ENCODE assay signal across 9 cellular contexts in the genomic region with DNA sequence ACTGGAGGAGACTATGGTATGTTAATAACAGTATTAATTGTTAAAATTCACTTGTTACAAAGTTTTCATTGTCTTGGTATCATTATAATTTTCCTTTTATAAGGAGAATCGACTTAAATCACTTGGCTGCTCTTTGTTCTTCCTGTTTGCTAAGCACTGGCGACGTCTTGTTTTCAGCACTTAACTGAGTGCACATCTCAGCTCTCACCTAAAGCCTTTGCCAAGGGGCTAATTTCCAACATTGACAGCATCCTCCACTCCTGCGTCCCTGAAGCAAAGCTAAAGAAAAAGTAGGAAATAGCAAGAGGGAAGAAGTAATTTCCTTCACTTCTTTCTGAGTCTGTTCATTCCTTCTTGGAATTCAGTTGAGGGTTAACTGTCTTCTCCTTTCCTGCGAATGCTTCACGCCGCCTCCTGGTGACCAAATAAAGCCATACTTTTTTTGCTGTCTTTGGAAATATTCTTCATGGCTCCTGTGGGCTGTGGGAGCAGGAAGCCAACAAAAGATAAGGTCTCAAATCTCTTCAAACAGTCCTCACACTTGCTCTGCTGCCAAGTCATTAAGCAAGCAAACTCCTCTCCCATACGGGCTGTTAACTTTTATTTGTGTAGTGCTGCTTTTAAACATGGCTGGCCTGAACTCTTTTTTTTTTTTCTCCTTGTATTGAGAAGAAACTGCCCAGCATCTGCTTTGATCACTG.
DNase-seq lines count a peak whose midpoint lies in the region; ATAC-seq and TF ChIP-seq lines count a peak whose summit lies in the region.
"Had no signal": no experiment of that assay in that cellular context is flagged by ENCODE, and none has a peak within 500 bp of the region (broad histone marks: within the 10 kb centered on the region; RNA-seq: fewer than 3 reads in every experiment).

No MANE protein-coding gene starts in this region.

- H3K36me3 Mint-ChIP-seq in type B pancreatic cell: no peaks in the 10 kb centered on the region

- intact Hi-C loops in right lobe of liver (cut with DNase I): no loop called here

- no peaks in the 10 kb centered on the region for H3K9me3 ChIP-seq in right lobe of liver

- no peak overlapping the region for H3K4me3 ChIP-seq in cardiac fibroblast (replicated peaks in 1 of 2; ENCODE audit: low read depth in 2 of 2, low read length in 2 of 2)
- H3K4me3 ChIP-seq in right lobe of liver: no peak overlapping the region
- H3K4me3 ChIP-seq: skin epidermis had no signal

- no peaks in the 10 kb centered on the region for H3K9me3 Mint-ChIP-seq in type B pancreatic cell

- WGBS in right lobe of liver (ENCODE audit: insufficient coverage, low coverage, low lambda C conversion rate, missing lambda C conversion rate): 7% methylated on average over 8 of the region's 8 CpGs

- DNase-seq in NCI-H2196 (lab: John Stamatoyannopoulos, UW; ENCODE audit: unreplicated experiment): peak; percentile 6
- no peak for DNase-seq in NCI-H2196 treated with DMSO at 0.1 percent for 48 hours (lab: John Stamatoyannopoulos, UW; ENCODE audit: unreplicated experiment)
- DNase-seq in cardiac fibroblast (ENCODE audit: low read depth in 2 of 2): peak; percentile 8 to 61
- peak in 1 of 3 donors; percentile 21 for DNase-seq in right lobe of liver
- no peak for DNase-seq in type B pancreatic cell (ENCODE audit: extremely low spot score, unreplicated experiment)
- no peak for DNase-seq in NCI-H345 treated with DMSO at 0.1 percent for 48 hours (lab: John Stamatoyannopoulos, UW; ENCODE audit: unreplicated experiment)

- H3K27me3 Mint-ChIP-seq in type B pancreatic cell: no peaks in the 10 kb centered on the region

- H3K4me1 Mint-ChIP-seq in type B pancreatic cell (ENCODE audit: unreplicated experiment): peaks cover 7% of the 10 kb centered on the region

- H3K27ac Mint-ChIP-seq in type B pancreatic cell: no peak overlapping the region

- peaks cover 0 to 2% (median 0%) of the 10 kb centered on the region in 4 donors for H3K4me1 ChIP-seq in right lobe of liver

- H3K27ac ChIP-seq in right lobe of liver: peak overlapping the region in 1 of 3 donors; percentile 13

- no peak for TF ChIP-seq CTCF in cardiac fibroblast (IDR thresholded peaks at IDR 0.05; ENCODE audit: low read depth, low read length)
- peak; percentile 11 to 33 (median 28) for TF ChIP-seq CTCF in right lobe of liver (IDR thresholded peaks at IDR 0.05)
- peak; percentile 55 for TF ChIP-seq CTCF in type B pancreatic cell (conservative IDR thresholded peaks at IDR 0.05)

- TF ChIP-seq POLR2A in right lobe of liver (IDR thresholded peaks at IDR 0.05): no peak

- H3K36me3 ChIP-seq in right lobe of liver: no peaks in the 10 kb centered on the region

- no peaks in the 10 kb centered on the region for H3K27me3 ChIP-seq in right lobe of liver

- ATAC-seq in right lobe of liver (peak; percentile 72 to 93 (median 86)), GM19463 (IDR thresholded peaks at IDR 0.05; ENCODE audit: unreplicated experiment) (no peak), GM19023 (IDR thresholded peaks at IDR 0.05; ENCODE audit: unreplicated experiment) (no peak)

- H3K4me3 Mint-ChIP-seq in type B pancreatic cell: no peak overlapping the region

Comparison
In these comparisons a context has a peak if more than half of its experiments do, and no peak if none do; other contexts are left out.
1. DNase-seq: peak in NCI-H2196 (single experiment) and cardiac fibroblast (2 of 2); none in NCI-H2196 treated with DMSO at 0.1 percent for 48 hours (single experiment), type B pancreatic cell (single experiment) and NCI-H345 treated with DMSO at 0.1 percent for 48 hours (single experiment).
2. ATAC-seq: peak in right lobe of liver (4 of 4); none in GM19463 (single experiment) and GM19023 (single experiment).